Comparison of ENCODE assay signal across 35 cellular contexts in the genomic region with DNA sequence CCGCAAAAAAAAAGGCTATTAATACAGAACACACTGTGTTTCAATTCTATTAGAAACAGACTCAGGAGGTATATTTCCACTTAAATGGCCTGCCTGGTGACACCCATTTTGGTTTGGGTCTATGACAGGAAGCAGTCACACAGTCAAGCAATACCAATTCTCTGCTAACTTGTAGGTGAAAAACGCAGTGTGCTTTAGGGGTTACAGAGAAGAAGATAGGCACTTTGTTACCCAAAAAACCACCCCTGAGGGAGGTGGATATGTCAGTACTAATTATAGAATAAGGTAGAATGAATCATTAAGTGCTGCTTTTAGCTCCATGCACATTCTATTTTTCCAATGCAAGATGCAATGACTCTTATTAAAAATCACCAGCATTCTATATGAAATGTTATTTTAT.
"Had no signal": no experiment of that assay in that cellular context is flagged by ENCODE, and none has a peak within 500 bp of the region (broad histone marks: within the 10 kb centered on the region; RNA-seq: fewer than 3 reads in every experiment).

No MANE protein-coding gene starts in this region.

- DNase-seq: Karpas-422, KBM-7, KG1, MG63, MM.1S, MV-4-11, NCI-H1048, NCI-H1092, NCI-H1092 treated with DMSO at 0.1 percent for 48 hours, NCI-H1105, NCI-H1105 treated with DMSO at 0.1 percent for 48 hours, NCI-H1417, NCI-H1417 treated with DMSO at 0.1 percent for 48 hours, NCI-H1436, NCI-H1436 treated with DMSO at 0.1 percent for 48 hours, NCI-H146, NCI-H1694, NCI-H1694 treated with DMSO at 0.1 percent for 48 hours, NCI-H187, NCI-H187 treated with DMSO at 0.1 percent for 48 hours, NCI-H1930, NCI-H2029, NCI-H2029 treated with DMSO at 0.1 percent for 48 hours, NCI-H2081, NCI-H2081 treated with DMSO at 0.1 percent for 48 hours, NCI-H2107, NCI-H2171, NCI-H2171 treated with DMSO at 0.1 percent for 48 hours, NCI-H2227 treated with DMSO at 0.1 percent for 48 hours, NCI-H226, NCI-H345, NCI-H446, NCI-H446 treated with DMSO at 0.1 percent for 48 hours, NCI-H510A had no signal

- H3K27me3 ChIP-seq: MG63 had no signal

- H3K36me3 ChIP-seq: MG63 had no signal

- H3K27ac ChIP-seq: KMS-11 had no signal

- H3K9me3 ChIP-seq: MG63 had no signal

- H3K4me3 ChIP-seq: MG63 had no signal
